ENCODE assay signal across 9 cellular contexts in the genomic region with DNA sequence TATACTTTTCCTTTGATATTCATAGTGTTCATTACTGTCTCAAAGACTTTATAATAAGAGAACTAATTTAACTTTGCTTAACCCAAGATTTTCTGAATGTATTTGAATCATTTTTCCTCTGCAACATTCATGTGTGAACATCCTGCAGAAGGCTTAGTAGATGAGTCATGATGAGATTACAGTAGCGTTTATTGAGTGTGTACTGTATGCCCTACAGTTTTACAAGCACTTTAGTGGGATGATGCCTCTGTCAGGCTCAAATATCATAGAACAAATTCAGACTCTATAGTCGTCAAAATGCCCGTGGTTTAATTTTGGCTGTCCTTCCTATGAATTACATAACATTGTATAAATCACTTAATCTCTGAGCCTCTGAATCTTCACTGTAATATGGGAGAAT. TPM values are rescaled to one million over a fixed set of nuclear protein-coding genes. Genes with fewer than 3 reads are reported as not detected.
DNase-seq lines count a peak whose midpoint lies in the region; ATAC-seq and TF ChIP-seq lines count a peak whose summit lies in the region.
"Had no signal": no experiment of that assay in that cellular context is flagged by ENCODE, and none has a peak within 500 bp of the region (broad histone marks: within the 10 kb centered on the region; RNA-seq: fewer than 3 reads in every experiment).

No MANE protein-coding gene starts in this region.

- peak overlapping the region; percentile 92 for H3K27ac ChIP-seq in DND-41 (ENCODE audit: low read length)
- H3K27ac ChIP-seq in naive thymus-derived CD4-positive, alpha-beta T cell (ENCODE audit: low read depth, low read length) = peak overlapping the region; percentile 72
- H3K27ac ChIP-seq: coronary artery had no signal

- peaks cover 76% of the 10 kb centered on the region for H3K4me1 Mint-ChIP-seq in activated T-helper 17 cell treated with anti-CD3 and anti-CD28 coated beads, Interleukin-2, amount 50 U/mL, for 72 hours
- peaks cover 82 to 100% (median 95%) of the 10 kb centered on the region in 7 donors for H3K4me1 Mint-ChIP-seq in naive thymus-derived CD4-positive, alpha-beta T cell

- H3K9me3 Mint-ChIP-seq in activated T-helper 17 cell treated with anti-CD3 and anti-CD28 coated beads, Interleukin-2, amount 50 U/mL, for 72 hours = no peaks in the 10 kb centered on the region
- H3K9me3 Mint-ChIP-seq in naive thymus-derived CD4-positive, alpha-beta T cell = peaks cover 0 to 5% (median 2%) of the 10 kb centered on the region in 11 donors

- POLR2A ChIA-PET in naive thymus-derived CD4-positive, alpha-beta T cell (lab: Charles Lee) = interaction anchor here (0.7 to 22.3 kb wide), 12 partner anchors 9 to 105 kb away, joined by 3 to 679 read pairs (median 6); no protein-coding TSS in a partner anchor

- peak overlapping the region; percentile 52 for H3K9ac ChIP-seq in DND-41 (ENCODE audit: low read depth, low read length)

- no peaks in the 10 kb centered on the region for H3K36me3 ChIP-seq in DND-41 (ENCODE audit: insufficient read depth, low read length)
- peaks cover 0 to 5% (median 0%) of the 10 kb centered on the region in 3 experiments for H3K36me3 ChIP-seq in naive thymus-derived CD4-positive, alpha-beta T cell (ENCODE audit: control insufficient read depth in 2 of 3, insufficient read depth in 3 of 3, low read length in 3 of 3)

- ATAC-seq in DND-41 (ENCODE audit: insufficient read depth, low read depth) = peak; percentile 42
- ATAC-seq in activated T-helper 17 cell treated with anti-CD3 and anti-CD28 coated beads, Interleukin-2, amount 50 U/mL, for 72 hours (replicated peaks) = peak; percentile 36
- ATAC-seq in naive thymus-derived CD4-positive, alpha-beta T cell = peak; percentile 44

- peaks cover 25% of the 10 kb centered on the region for H3K36me3 Mint-ChIP-seq in activated T-helper 17 cell treated with anti-CD3 and anti-CD28 coated beads, Interleukin-2, amount 50 U/mL, for 72 hours (ENCODE audit: low read depth)
- H3K36me3 Mint-ChIP-seq in naive thymus-derived CD4-positive, alpha-beta T cell = peaks cover 3 to 48% (median 42%) of the 10 kb centered on the region in 5 donors

- DNase-seq in DND-41 (no peak), NCI-H1417 (lab: John Stamatoyannopoulos, UW) (no peak), retina (no peak), NCI-H526 treated with DMSO at 0.1 percent for 48 hours (lab: John Stamatoyannopoulos, UW) (no peak), superior temporal gyrus (ENCODE audit: extremely low spot score) (no peak)
- no peak for DNase-seq in Jurkat, Clone E6-1 (ENCODE audit: low read depth, low spot score)
- DNase-seq in naive thymus-derived CD4-positive, alpha-beta T cell = peak in 1 of 9 donors; percentile 37

- H3K4me1 ChIP-seq in DND-41 (ENCODE audit: insufficient read depth, low read length) = peaks cover 59% of the 10 kb centered on the region
- H3K4me1 ChIP-seq in naive thymus-derived CD4-positive, alpha-beta T cell (ENCODE audit: control insufficient read depth in 2 of 2, insufficient read depth in 2 of 2, low read length in 2 of 2) = peaks cover 94 to 95% of the 10 kb centered on the region in 2 donors

- intact Hi-C loops in naive thymus-derived CD4-positive, alpha-beta T cell (cut with micrococcal nuclease) = loop anchor here (1.0 to 10.0 kb wide), 5 partner anchors 20 to 1507 kb away; partner anchors contain the start of gene RICTOR (in 1 of the 2)

- CTCF ChIA-PET in naive thymus-derived CD4-positive, alpha-beta T cell (lab: Charles Lee) = interaction anchor here (0.8 to 9.1 kb wide), 15 partner anchors 8 to 97 kb away, joined by 3 to 85 read pairs (median 7); partner anchors contain the start of gene FYB1

- no peak overlapping the region for H2AFZ ChIP-seq in DND-41 (ENCODE audit: low read depth, low read length)

- H3K27me3 Mint-ChIP-seq in activated T-helper 17 cell treated with anti-CD3 and anti-CD28 coated beads, Interleukin-2, amount 50 U/mL, for 72 hours = no peaks in the 10 kb centered on the region
- H3K27me3 Mint-ChIP-seq in naive thymus-derived CD4-positive, alpha-beta T cell = no peaks in the 10 kb centered on the region

- no peaks in the 10 kb centered on the region for H3K79me2 ChIP-seq in DND-41 (ENCODE audit: insufficient read depth, low read length)

- no peaks in the 10 kb centered on the region for H3K27me3 ChIP-seq in DND-41 (ENCODE audit: insufficient read depth, low read length, poor library complexity)
- H3K27me3 ChIP-seq in naive thymus-derived CD4-positive, alpha-beta T cell (ENCODE audit: control insufficient read depth in 2 of 2, insufficient read depth in 2 of 2, low read length in 2 of 2) = no peaks in the 10 kb centered on the region

- TF ChIP-seq CTCF in DND-41 (IDR thresholded peaks at IDR 0.05; ENCODE audit: borderline replicate concordance, extremely low read depth, low read length, poor library complexity, severe bottlenecking) = no peak

- H3K4me3 Mint-ChIP-seq in activated T-helper 17 cell treated with anti-CD3 and anti-CD28 coated beads, Interleukin-2, amount 50 U/mL, for 72 hours = peak overlapping the region; percentile 80
- H3K4me3 Mint-ChIP-seq in naive thymus-derived CD4-positive, alpha-beta T cell = peak overlapping the region; percentile 58 to 86 (median 80)

- no peaks in the 10 kb centered on the region for H3K9me3 ChIP-seq in DND-41 (ENCODE audit: insufficient read depth, low read length, severe bottlenecking)
- H3K9me3 ChIP-seq in naive thymus-derived CD4-positive, alpha-beta T cell (ENCODE audit: control insufficient read depth in 2 of 3, low read length in 3 of 3) = no peaks in the 10 kb centered on the region

- H4K20me1 ChIP-seq in DND-41 (ENCODE audit: insufficient read depth, low read length) = no peaks in the 10 kb centered on the region

- no peak overlapping the region for H3K4me3 ChIP-seq in DND-41 (ENCODE audit: low read depth in 1 of 2, low read length in 2 of 2)
- peak overlapping the region; percentile 38 for H3K4me3 ChIP-seq in Jurkat, Clone E6-1 (ENCODE audit: low read length)
- peak overlapping the region; percentile 46 for H3K4me3 ChIP-seq in naive thymus-derived CD4-positive, alpha-beta T cell (ENCODE audit: low read length)
- H3K4me3 ChIP-seq: coronary artery had no signal

- H3K27ac Mint-ChIP-seq in activated T-helper 17 cell treated with anti-CD3 and anti-CD28 coated beads, Interleukin-2, amount 50 U/mL, for 72 hours = peak overlapping the region; percentile 87
- H3K27ac Mint-ChIP-seq in naive thymus-derived CD4-positive, alpha-beta T cell = peak overlapping the region; percentile 87 to 98 (median 96)

- H3K4me2 ChIP-seq in DND-41 (ENCODE audit: insufficient read depth, low read length) = peak overlapping the region; percentile 51

RNA-seq across cellular contexts. Expression of gene FYB1, which starts 41.2 kb away (rescaled TPM):
- polyA plus RNA-seq in Jurkat, Clone E6-1 (2012; ENCODE audit: insufficient read depth, insufficient read length) = 3.7 TPM
- total RNA-seq in activated T-helper 17 cell treated with anti-CD3 and anti-CD28 coated beads, Interleukin-2, amount 50 U/mL, for 72 hours = 100 to 1,000 TPM in 1 of 2 donors, 10 to 100 TPM in 1; 95.7 to 153 TPM
- total RNA-seq in naive thymus-derived CD4-positive, alpha-beta T cell = 100 to 1,000 TPM; 310 to 701 (median 497) TPM
- polyA plus RNA-seq in naive thymus-derived CD4-positive, alpha-beta T cell = 100 to 1,000 TPM; 342 to 488 TPM

Comparison
In these comparisons a context has a peak if more than half of its experiments do, and no peak if none do; other contexts are left out.
1. H3K4me3 ChIP-seq: peak in Jurkat, Clone E6-1 (single experiment) and naive thymus-derived CD4-positive, alpha-beta T cell (single experiment); none in DND-41 (0 of 2).
2. Peak in every context shown above with its lines, with median percentiles within 50 percentile points of each other: ATAC-seq.